Comparison of ENCODE assay signal across 24 cellular contexts in the genomic region with DNA sequence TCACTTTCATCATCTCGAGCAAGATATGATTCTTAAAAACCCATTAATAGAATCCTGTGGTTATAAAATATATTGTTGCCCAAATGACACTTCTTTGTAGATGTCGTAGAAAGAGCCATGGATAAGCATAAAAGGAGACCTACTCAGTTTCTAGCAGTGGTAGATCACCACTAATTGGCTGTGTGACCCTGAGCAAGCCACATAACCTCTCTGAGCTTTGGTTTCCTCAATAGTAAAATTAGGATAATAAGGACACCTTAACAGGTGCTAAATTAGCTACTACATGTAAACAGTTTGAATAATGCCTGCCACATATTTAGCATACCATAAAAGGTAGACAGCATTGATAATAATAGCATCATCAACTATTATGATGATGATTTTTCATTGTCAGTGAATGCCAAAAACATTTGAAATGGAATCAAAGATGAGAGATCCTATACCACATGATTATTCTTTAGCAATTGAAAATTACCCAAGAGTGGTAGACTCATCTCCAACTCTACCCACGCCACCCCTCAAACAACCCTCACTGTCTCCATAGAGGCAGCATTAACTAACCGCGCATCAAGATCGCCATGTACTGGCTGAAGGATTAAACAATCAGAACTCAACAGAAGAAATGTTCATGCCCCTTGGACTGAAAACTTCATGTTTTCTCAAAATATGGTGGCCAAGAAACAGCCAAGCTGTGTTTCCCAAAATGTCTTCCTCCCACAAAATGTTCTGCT.
"Had no signal": no experiment of that assay in that cellular context is flagged by ENCODE, and none has a peak within 500 bp of the region (broad histone marks: within the 10 kb centered on the region; RNA-seq: fewer than 3 reads in every experiment).

No MANE protein-coding gene starts in this region.

- H3K4me3 Mint-ChIP-seq: activated CD4-positive, alpha-beta memory T cell treated with anti-CD3 and anti-CD28 coated beads, Interleukin-2, amount 10 ng/mL, durations not matched to agents 7 days and 5 days; activated naive CD4-positive, alpha-beta T cell treated with anti-CD3 and anti-CD28 coated beads, Interleukin-2, amount 10 ng/mL, durations not matched to agents 7 days and 5 days; activated naive CD8-positive, alpha-beta T cell treated with anti-CD3 and anti-CD28 coated beads, Interleukin-2, amount 10 ng/mL, durations not matched to agents 7 days and 5 days; activated T-cell treated with anti-CD3 and anti-CD28 coated beads, Interleukin-2, amount 50 U/mL, for 24 hours; endodermal cell; nephron; T-helper 1 cell treated with Interleukin-12 subunit alpha and Interleukin-12 subunit beta and Interleukin-4 antibody, amounts not matched to agents 30 μg/mL and 1 μg/mL, for 36 hours had no signal

- H3K4me1 ChIP-seq: pancreas, right atrium auricular region had no signal

- DNase-seq: activated CD4-positive, alpha-beta memory T cell treated with anti-CD3 and anti-CD28 coated beads, Interleukin-2, amount 10 ng/mL, durations not matched to agents 7 days and 5 days; activated CD4-positive, alpha-beta T cell treated with anti-CD3 and anti-CD28 coated beads for 48 hours; activated CD8-positive, alpha-beta memory T cell treated with anti-CD3 and anti-CD28 coated beads, Interleukin-2, amount 50 U/mL, for 48 hours; activated gamma-delta T cell; activated naive CD4-positive, alpha-beta T cell treated with anti-CD3 and anti-CD28 coated beads, Interleukin-2, amount 10 ng/mL, durations not matched to agents 7 days and 5 days; activated naive CD8-positive, alpha-beta T cell treated with anti-CD3 and anti-CD28 coated beads, Interleukin-2, amount 10 ng/mL, durations not matched to agents 7 days and 5 days; activated T-cell treated with anti-CD3 and anti-CD28 coated beads, Interleukin-2, amount 50 U/mL, for 24 hours; central memory CD4-positive, alpha-beta T cell; endodermal cell; gastrocnemius medialis; islet precursor cell; left ventricle myocardium superior; psoas muscle; stimulated activated CD4-positive, alpha-beta T cell treated with anti-CD3 and anti-CD28 coated beads, Interleukin-2, amount 100 ng/mL, for 48 hours; stimulated activated naive CD4-positive, alpha-beta T cell treated with Interleukin-2 at 50 U/mL for 16 hours; T-helper 9 cell; transverse colon; WERI-Rb-1 had no signal

- H3K27me3 ChIP-seq: gastrocnemius medialis, hepatocyte, pancreas, right atrium auricular region, testis, transverse colon had no signal

- H3K27ac ChIP-seq: gastrocnemius medialis, hepatocyte, pancreas, psoas muscle, right atrium auricular region, testis, WERI-Rb-1 had no signal

- H3K9me3 Mint-ChIP-seq: activated CD4-positive, alpha-beta memory T cell treated with anti-CD3 and anti-CD28 coated beads, Interleukin-2, amount 10 ng/mL, durations not matched to agents 7 days and 5 days; activated naive CD4-positive, alpha-beta T cell treated with anti-CD3 and anti-CD28 coated beads, Interleukin-2, amount 10 ng/mL, durations not matched to agents 7 days and 5 days; activated naive CD8-positive, alpha-beta T cell treated with anti-CD3 and anti-CD28 coated beads, Interleukin-2, amount 10 ng/mL, durations not matched to agents 7 days and 5 days; endodermal cell; T-helper 1 cell treated with Interleukin-12 subunit alpha and Interleukin-12 subunit beta and Interleukin-4 antibody, amounts not matched to agents 30 μg/mL and 1 μg/mL, for 36 hours had no signal

- H3K36me3 ChIP-seq: gastrocnemius medialis, pancreas, right atrium auricular region, transverse colon, WERI-Rb-1 had no signal

- H3K9me3 ChIP-seq: gastrocnemius medialis, pancreas, psoas muscle, right atrium auricular region, testis, transverse colon had no signal

- H3K4me3 ChIP-seq: gastrocnemius medialis, hepatocyte, pancreas, psoas muscle, right atrium auricular region, testis, transverse colon had no signal

- H3K36me3 Mint-ChIP-seq: activated naive CD4-positive, alpha-beta T cell treated with anti-CD3 and anti-CD28 coated beads, Interleukin-2, amount 10 ng/mL, durations not matched to agents 7 days and 5 days; activated naive CD8-positive, alpha-beta T cell treated with anti-CD3 and anti-CD28 coated beads, Interleukin-2, amount 10 ng/mL, durations not matched to agents 7 days and 5 days had no signal

- H3K27ac Mint-ChIP-seq: activated CD4-positive, alpha-beta memory T cell treated with anti-CD3 and anti-CD28 coated beads, Interleukin-2, amount 10 ng/mL, durations not matched to agents 7 days and 5 days; activated naive CD4-positive, alpha-beta T cell treated with anti-CD3 and anti-CD28 coated beads, Interleukin-2, amount 10 ng/mL, durations not matched to agents 7 days and 5 days; activated naive CD8-positive, alpha-beta T cell treated with anti-CD3 and anti-CD28 coated beads, Interleukin-2, amount 10 ng/mL, durations not matched to agents 7 days and 5 days; activated T-cell treated with anti-CD3 and anti-CD28 coated beads, Interleukin-2, amount 50 U/mL, for 24 hours; endodermal cell; T-helper 1 cell treated with Interleukin-12 subunit alpha and Interleukin-12 subunit beta and Interleukin-4 antibody, amounts not matched to agents 30 μg/mL and 1 μg/mL, for 36 hours had no signal
